ENCODE assay signal across 13 cellular contexts in the genomic region with DNA sequence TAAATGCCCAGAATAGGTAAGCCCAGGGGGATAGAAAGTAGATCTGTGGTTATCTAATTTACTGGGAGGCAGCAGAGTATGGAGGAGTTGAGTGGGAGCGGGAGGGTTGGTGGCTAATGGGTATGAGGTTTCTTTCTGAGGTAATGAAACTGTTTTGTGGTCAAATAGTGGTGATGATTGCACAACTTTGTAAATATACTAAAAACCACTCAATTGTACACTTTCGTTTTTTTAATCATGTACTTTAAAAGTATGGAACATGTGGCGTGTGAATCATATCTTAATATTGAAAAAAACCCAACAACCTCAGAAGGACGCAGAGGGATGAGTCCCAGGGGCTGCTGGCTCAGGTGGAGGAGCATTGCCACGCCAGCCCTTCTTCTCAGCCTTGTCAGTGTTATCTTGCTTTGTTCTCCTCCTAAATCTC.
DNase-seq lines count a peak whose midpoint lies in the region; ATAC-seq, FAIRE-seq and TF ChIP-seq lines count a peak whose summit lies in the region.
"Had no signal": no experiment of that assay in that cellular context is flagged by ENCODE, and none has a peak within 500 bp of the region (broad histone marks: within the 10 kb centered on the region; RNA-seq: fewer than 3 reads in every experiment).

No MANE protein-coding gene starts in this region.

- H3K27me3 Mint-ChIP-seq in astrocyte (ENCODE audit: low read depth, unreplicated experiment): peaks cover 16% of the 10 kb centered on the region

- no peaks in the 10 kb centered on the region for H3K36me3 ChIP-seq in astrocyte (ENCODE audit: insufficient read depth, low read length)
- H3K36me3 ChIP-seq: colonic mucosa had no signal

- no peaks in the 10 kb centered on the region for H3K4me1 Mint-ChIP-seq in astrocyte (ENCODE audit: low read depth, unreplicated experiment)

- no peak overlapping the region for H3K9ac ChIP-seq in astrocyte (ENCODE audit: low read length)

- no peak overlapping the region for H3K27ac ChIP-seq in astrocyte (ENCODE audit: low read depth, low read length)
- H3K27ac ChIP-seq: colonic mucosa had no signal

- no peak overlapping the region for H3K4me3 Mint-ChIP-seq in astrocyte (ENCODE audit: unreplicated experiment)
- H3K4me3 Mint-ChIP-seq: mesothelial cell of epicardium had no signal

- H3K27me3 ChIP-seq in astrocyte (ENCODE audit: insufficient read depth, low read length): no peaks in the 10 kb centered on the region
- H3K27me3 ChIP-seq: colonic mucosa had no signal

- no peak overlapping the region for H2AFZ ChIP-seq in astrocyte (ENCODE audit: low read depth, low read length)

- peaks cover 10% of the 10 kb centered on the region for H3K9me3 Mint-ChIP-seq in astrocyte (ENCODE audit: unreplicated experiment)

- no peaks in the 10 kb centered on the region for H3K4me1 ChIP-seq in astrocyte (ENCODE audit: insufficient read depth, low read length)
- H3K4me1 ChIP-seq: colonic mucosa had no signal

- H3K9me3 ChIP-seq in astrocyte (ENCODE audit: insufficient read depth, low read depth, low read length): peaks cover 6% of the 10 kb centered on the region
- H3K9me3 ChIP-seq: colonic mucosa had no signal

- DNase-seq in CD1c-positive myeloid dendritic cell (ENCODE audit: extremely low spot score) (peak; percentile 37), astrocyte (ENCODE audit: low read depth) (peak; percentile 16), T1000 (lab: John Stamatoyannopoulos, UW) (no peak), HUDEP-2 (lab: John Stamatoyannopoulos, UW; ENCODE audit: unreplicated experiment in 76 of 76) (no peak), D721Med (ENCODE audit: insufficient read length, low spot score) (no peak), superior temporal gyrus (ENCODE audit: extremely low spot score) (no peak)
- DNase-seq: activated T-cell treated with anti-CD3 and anti-CD28 coated beads, Interleukin-2, amount 50 U/mL, for 48 hours; colonic mucosa; GF-D8; KG1 had no signal

- H4K20me1 ChIP-seq in astrocyte (ENCODE audit: insufficient read depth, low read length): no peaks in the 10 kb centered on the region

- no peak overlapping the region for H3K4me3 ChIP-seq in astrocyte (ENCODE audit: insufficient read depth, low read depth, low read length)
- H3K4me3 ChIP-seq: colonic mucosa had no signal

- no peaks in the 10 kb centered on the region for H3K79me2 ChIP-seq in astrocyte (ENCODE audit: insufficient read depth, low read length)

- ATAC-seq in GM21576 (IDR thresholded peaks at IDR 0.05; ENCODE audit: unreplicated experiment) (peak; percentile 49), HG03558 (IDR thresholded peaks at IDR 0.05; ENCODE audit: extremely low read depth, unreplicated experiment) (peak; percentile 81)

- no peak overlapping the region for H3K27ac Mint-ChIP-seq in astrocyte (ENCODE audit: unreplicated experiment)

- no peak for TF ChIP-seq CTCF in astrocyte (IDR thresholded peaks at IDR 0.05; ENCODE audit: insufficient read depth, low read depth, low read length)
- TF ChIP-seq CTCF in D721Med (IDR thresholded peaks at IDR 0.05; ENCODE audit: insufficient read depth, missing control alignments): no peak

- no peak overlapping the region for H3K4me2 ChIP-seq in astrocyte (ENCODE audit: low read length)

- no peaks in the 10 kb centered on the region for H3K36me3 Mint-ChIP-seq in astrocyte (ENCODE audit: low read depth, unreplicated experiment)

- FAIRE-seq in astrocyte (lab: Jason Lieb, UNC) (no peak), D721Med (lab: Jason Lieb, UNC) (no peak)

Comparison
In these comparisons a context has a peak if more than half of its experiments do, and no peak if none do; other contexts are left out.
1. DNase-seq: peak in CD1c-positive myeloid dendritic cell (single experiment) and astrocyte (single experiment); none in T1000 (single experiment), HUDEP-2 (0 of 76), D721Med (single experiment) and superior temporal gyrus (single experiment).